ENCODE assay signal across 10 cellular contexts in the genomic region with DNA sequence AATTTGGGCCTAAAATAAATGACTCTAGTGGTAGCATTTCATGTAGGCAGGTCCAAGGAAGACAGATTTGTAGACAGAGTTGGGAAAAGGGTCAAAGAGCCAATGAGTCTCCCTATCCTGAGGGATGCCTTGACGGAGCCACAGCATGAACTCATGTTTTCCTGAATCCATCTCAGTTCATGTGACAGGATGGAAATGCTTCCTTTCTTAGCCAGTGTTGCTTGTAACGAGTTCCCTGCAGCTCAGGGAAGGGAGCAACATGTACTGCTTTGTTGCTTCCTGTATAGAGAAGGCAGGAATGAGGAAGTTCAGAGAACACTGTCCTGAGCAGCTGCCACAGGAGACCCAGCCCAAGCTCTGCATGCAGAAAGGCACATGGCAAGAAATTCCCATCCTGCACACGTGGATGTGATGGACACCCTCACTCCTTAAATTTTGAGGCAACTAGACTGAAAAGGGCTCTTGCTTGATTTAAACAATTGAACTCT. TPM values are rescaled to one million over a fixed set of nuclear protein-coding genes. Genes with fewer than 3 reads are reported as not detected.
A peak's percentile ranks its signal among the peaks of the same experiment; 100 is the strongest.
DNase-seq lines count a peak whose midpoint lies in the region; ATAC-seq, FAIRE-seq and TF ChIP-seq lines count a peak whose summit lies in the region.
"Had no signal": no experiment of that assay in that cellular context is flagged by ENCODE, and none has a peak within 500 bp of the region (broad histone marks: within the 10 kb centered on the region; RNA-seq: fewer than 3 reads in every experiment).

No MANE protein-coding gene starts in this region.

- TF ChIP-seq CTCF in colonic mucosa (IDR thresholded peaks at IDR 0.05): no peak
- no peak for TF ChIP-seq CTCF in uterus (IDR thresholded peaks at IDR 0.05)

- peaks cover 14% of the 10 kb centered on the region for H3K27me3 Mint-ChIP-seq in activated T-helper 1 cell treated with anti-CD3 and anti-CD28 coated beads, Interleukin-12 subunit alpha, Interleukin-12 subunit beta, Interleukin-2, Interleukin-4 antibody, amounts not matched to agents 30 ng/mL and 10 ng/mL and 1 ng/mL, durations not matched to agents 14 hours and 24 hours and 36 hours (ENCODE audit: insufficient read depth)

- H3K27ac ChIP-seq in colonic mucosa (no peak overlapping the region), uterus (peak overlapping the region; percentile 73 to 74)
- H3K27ac ChIP-seq: 22Rv1 had no signal

- H3K36me3 Mint-ChIP-seq in activated T-helper 1 cell treated with anti-CD3 and anti-CD28 coated beads, Interleukin-12 subunit alpha, Interleukin-12 subunit beta, Interleukin-2, Interleukin-4 antibody, amounts not matched to agents 30 ng/mL and 10 ng/mL and 1 ng/mL, durations not matched to agents 14 hours and 24 hours and 36 hours (ENCODE audit: low read depth): no peaks in the 10 kb centered on the region

- H3K4me1 ChIP-seq in colonic mucosa (no peaks in the 10 kb centered on the region), uterus (peaks cover 3 to 24% of the 10 kb centered on the region in 2 donors)

- no peak overlapping the region for H3K4me3 Mint-ChIP-seq in activated T-helper 1 cell treated with anti-CD3 and anti-CD28 coated beads, Interleukin-12 subunit alpha, Interleukin-12 subunit beta, Interleukin-2, Interleukin-4 antibody, amounts not matched to agents 30 ng/mL and 10 ng/mL and 1 ng/mL, durations not matched to agents 14 hours and 24 hours and 36 hours

- H3K4me3 ChIP-seq in colonic mucosa (no peak overlapping the region), uterus (no peak overlapping the region)
- H3K4me3 ChIP-seq: tibial artery had no signal

- no peaks in the 10 kb centered on the region for H3K9me3 ChIP-seq in colonic mucosa
- no peaks in the 10 kb centered on the region for H3K9me3 ChIP-seq in uterus
- H3K9me3 ChIP-seq: tibial artery had no signal

- H3K9ac ChIP-seq in colonic mucosa (ENCODE audit: low read depth in 2 of 2, low read length in 2 of 2): peak overlapping the region in 1 of 2 donors; percentile 21

- H3K36me3 ChIP-seq in colonic mucosa (no peaks in the 10 kb centered on the region), uterus (no peaks in the 10 kb centered on the region)
- H3K36me3 ChIP-seq: tibial artery had no signal

- no peak for TF ChIP-seq POLR2A in uterus (IDR thresholded peaks at IDR 0.05)

- H3K27me3 ChIP-seq in colonic mucosa: no peaks in the 10 kb centered on the region
- no peaks in the 10 kb centered on the region for H3K27me3 ChIP-seq in uterus
- H3K27me3 ChIP-seq: tibial artery had no signal

- DNase-seq in NOMO-1 treated with DMSO at 0.1 percent for 48 hours (lab: John Stamatoyannopoulos, UW; ENCODE audit: unreplicated experiment): peak; percentile 44
- DNase-seq in NOMO-1 treated with dmso at 0.1 percent for 144 hours (lab: John Stamatoyannopoulos, UW; ENCODE audit: unreplicated experiment): no peak
- DNase-seq in colonic mucosa: peak; percentile 32
- peak; percentile 60 to 90 for DNase-seq in lung microvascular endothelial cell (ENCODE audit: low read depth in 2 of 2)
- DNase-seq in uterus: peak; percentile 29 to 47
- no peak for DNase-seq in frontal cortex (ENCODE audit: low spot score in 2 of 2)
- DNase-seq in activated T-helper 1 cell treated with anti-CD3 and anti-CD28 coated beads, Interleukin-12 subunit alpha, Interleukin-12 subunit beta, Interleukin-2, Interleukin-4 antibody, amounts not matched to agents 30 ng/mL and 10 ng/mL and 1 ng/mL, durations not matched to agents 14 hours and 24 hours and 36 hours (ENCODE audit: low spot score): no peak

- FAIRE-seq in frontal cortex (lab: Jason Lieb, UNC): no peak

- intact Hi-C loops in colonic mucosa (cut with DNase I): no loop called here
- intact Hi-C loops in uterus (cut with DNase I; ENCODE audit: low total_unique reads): no loop called here
- intact Hi-C loops in activated T-helper 1 cell treated with anti-CD3 and anti-CD28 coated beads, Interleukin-12 subunit alpha, Interleukin-12 subunit beta, Interleukin-2, Interleukin-4 antibody, amounts not matched to agents 30 ng/mL and 10 ng/mL and 1 ng/mL, durations not matched to agents 14 hours and 24 hours and 36 hours (cut with micrococcal nuclease): no loop called here

- H3K9me3 Mint-ChIP-seq in activated T-helper 1 cell treated with anti-CD3 and anti-CD28 coated beads, Interleukin-12 subunit alpha, Interleukin-12 subunit beta, Interleukin-2, Interleukin-4 antibody, amounts not matched to agents 30 ng/mL and 10 ng/mL and 1 ng/mL, durations not matched to agents 14 hours and 24 hours and 36 hours: no peaks in the 10 kb centered on the region

- no peaks in the 10 kb centered on the region for H3K4me1 Mint-ChIP-seq in activated T-helper 1 cell treated with anti-CD3 and anti-CD28 coated beads, Interleukin-12 subunit alpha, Interleukin-12 subunit beta, Interleukin-2, Interleukin-4 antibody, amounts not matched to agents 30 ng/mL and 10 ng/mL and 1 ng/mL, durations not matched to agents 14 hours and 24 hours and 36 hours (ENCODE audit: low read depth)

- no peak for ATAC-seq in HG03457 (IDR thresholded peaks at IDR 0.05; ENCODE audit: unreplicated experiment)

- H3K27ac Mint-ChIP-seq in activated T-helper 1 cell treated with anti-CD3 and anti-CD28 coated beads, Interleukin-12 subunit alpha, Interleukin-12 subunit beta, Interleukin-2, Interleukin-4 antibody, amounts not matched to agents 30 ng/mL and 10 ng/mL and 1 ng/mL, durations not matched to agents 14 hours and 24 hours and 36 hours: no peak overlapping the region

RNA-seq across cellular contexts. Expression of a gene that starts 27.9 kb away (rescaled TPM):
- total RNA-seq in colonic mucosa (under 1 TPM; 0.35 to 0.74 TPM), lung microvascular endothelial cell (0.99 and 1.1 TPM in 2 replicates), uterus (1 to 10 TPM in 2 of 4 donors, not detected in 2; 1.0 to 3.1 TPM), frontal cortex (4.9 TPM)
- 0.15 and 0.23 TPM in 2 replicates for total RNA-seq in activated T-helper 1 cell treated with anti-CD3 and anti-CD28 coated beads, Interleukin-12 subunit alpha, Interleukin-12 subunit beta, Interleukin-2, Interleukin-4 antibody, amounts not matched to agents 30 ng/mL and 10 ng/mL and 1 ng/mL, durations not matched to agents 14 hours and 24 hours and 36 hours

Comparison
In these comparisons a context has a peak if more than half of its experiments do, and no peak if none do; other contexts are left out.
1. DNase-seq: peak in NOMO-1 treated with DMSO at 0.1 percent for 48 hours (single experiment), colonic mucosa (single experiment), lung microvascular endothelial cell (2 of 2) and uterus (2 of 2); none in NOMO-1 treated with dmso at 0.1 percent for 144 hours (single experiment), frontal cortex (0 of 2) and activated T-helper 1 cell treated with anti-CD3 and anti-CD28 coated beads, Interleukin-12 subunit alpha, Interleukin-12 subunit beta, Interleukin-2, Interleukin-4 antibody, amounts not matched to agents 30 ng/mL and 10 ng/mL and 1 ng/mL, durations not matched to agents 14 hours and 24 hours and 36 hours (single experiment).